14 cellular contexts compared by ENCODE assay signal in the genomic region with DNA sequence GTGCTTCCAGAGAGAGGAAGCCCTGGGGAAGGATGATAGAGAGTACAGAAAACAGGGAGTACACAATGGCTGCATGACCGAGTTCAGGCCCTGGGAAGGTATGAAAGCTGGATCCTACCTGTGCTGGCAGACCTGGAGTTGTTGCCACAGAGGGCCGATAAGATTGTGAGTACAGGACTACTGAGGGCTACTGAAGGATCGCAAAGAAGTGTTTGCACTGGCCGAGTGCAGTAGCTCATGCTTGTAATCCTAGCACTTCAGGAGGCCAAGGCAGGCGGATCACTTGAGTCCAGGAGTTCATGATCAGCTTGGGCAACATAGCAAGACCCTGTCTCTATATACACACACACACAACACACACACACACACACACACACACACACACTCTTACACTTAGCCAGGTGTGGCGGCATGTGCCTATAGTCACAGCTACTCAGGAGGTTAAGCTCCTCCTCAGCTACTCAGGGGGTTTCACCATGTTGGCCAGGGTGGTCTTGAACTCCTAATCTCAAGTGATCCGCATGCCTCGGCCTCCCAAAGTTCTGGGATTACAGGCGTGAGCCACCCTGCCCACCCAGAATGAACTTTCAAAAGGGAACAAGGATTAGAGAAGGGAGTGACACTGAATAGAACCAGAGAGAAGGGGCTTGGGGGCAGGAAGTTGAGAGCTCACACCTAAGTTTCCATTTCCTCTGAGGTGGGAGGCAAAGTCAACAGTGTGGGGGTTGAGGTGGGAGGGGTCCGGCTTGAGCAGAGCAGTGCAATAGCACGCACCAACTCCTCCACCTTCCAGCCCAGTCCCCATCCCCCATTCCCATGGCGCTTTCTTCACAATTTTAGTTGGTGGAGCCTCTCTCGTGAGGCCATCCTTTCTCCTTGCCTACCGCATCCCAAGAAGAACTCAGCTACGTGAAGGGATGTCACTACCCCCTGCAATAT. TPM values are rescaled to one million over a fixed set of nuclear protein-coding genes. Genes with fewer than 3 reads are reported as not detected.
DNase-seq lines count a peak whose midpoint lies in the region; ATAC-seq and FAIRE-seq lines count a peak whose summit lies in the region.
"Had no signal": no experiment of that assay in that cellular context is flagged by ENCODE, and none has a peak within 500 bp of the region (broad histone marks: within the 10 kb centered on the region; RNA-seq: fewer than 3 reads in every experiment).

No MANE protein-coding gene starts in this region.

- no peak overlapping the region for H3K4ac ChIP-seq in neuronal stem cell (ENCODE audit: low read length)

- peaks cover 9 to 11% of the 10 kb centered on the region in 2 donors for H3K36me3 ChIP-seq in neuronal stem cell (replicated peaks in 1 of 2; ENCODE audit: control insufficient read depth in 2 of 2, insufficient read depth in 2 of 2, low read length in 2 of 2)
- H3K36me3 ChIP-seq in small intestine (ENCODE audit: control insufficient read depth in 2 of 2, insufficient read depth in 2 of 2, low read length in 2 of 2), result no peaks in the 10 kb centered on the region
- H3K36me3 ChIP-seq: uterus had no signal

- CTCF ChIA-PET in activated CD8-positive, alpha-beta T cell treated with anti-CD3 and anti-CD28 coated beads, Interleukin-2, amount 10 ng/mL, durations not matched to agents 7 days and 5 days (lab: Charles Lee), result interaction anchor here (0.6 to 2.1 kb wide), 8 partner anchors 10 to 92 kb away, joined by 3 to 16 read pairs (median 5); a partner anchor contains a TSS

- no peak overlapping the region for H4K8ac ChIP-seq in neuronal stem cell (ENCODE audit: low read depth, low read length)

- H3K4me3 Mint-ChIP-seq in activated CD8-positive, alpha-beta T cell treated with anti-CD3 and anti-CD28 coated beads, Interleukin-2, amount 10 ng/mL, durations not matched to agents 7 days and 5 days, result peak overlapping the region; percentile 44
- H3K4me3 Mint-ChIP-seq: T-helper 17 cell had no signal

- H4K91ac ChIP-seq in neuronal stem cell (ENCODE audit: low read depth, low read length, poor library complexity), result no peak overlapping the region

- H3K9me3 ChIP-seq in neuronal stem cell (replicated peaks in 1 of 2; ENCODE audit: control insufficient read depth in 2 of 2, insufficient read depth in 1 of 2, low read depth in 1 of 2, low read length in 2 of 2), result peaks cover 0 to 3% of the 10 kb centered on the region in 2 donors
- H3K9me3 ChIP-seq in small intestine (ENCODE audit: control insufficient read depth, low read depth), result no peaks in the 10 kb centered on the region
- H3K9me3 ChIP-seq: uterus had no signal

- peak overlapping the region; percentile 91 for H3K27ac Mint-ChIP-seq in activated CD8-positive, alpha-beta T cell treated with anti-CD3 and anti-CD28 coated beads, Interleukin-2, amount 10 ng/mL, durations not matched to agents 7 days and 5 days
- H3K27ac Mint-ChIP-seq: T-helper 17 cell had no signal

- no peaks in the 10 kb centered on the region for H3K9me3 Mint-ChIP-seq in activated CD8-positive, alpha-beta T cell treated with anti-CD3 and anti-CD28 coated beads, Interleukin-2, amount 10 ng/mL, durations not matched to agents 7 days and 5 days (ENCODE audit: insufficient read depth)

- no peak overlapping the region for H3K14ac ChIP-seq in neuronal stem cell (ENCODE audit: low read length)

- no CpG with 5 or more reads among the region's 15 CpGs for WGBS in neuronal stem cell (ENCODE audit: extremely low coverage in 2 of 2, insufficient read length in 2 of 2, insufficient replicate concordance in 1 of 2), 2 donors
- 83 to 94% (median 91%) methylated on average over 14 to 15 of the region's 15 CpGs for WGBS in small intestine, 3 donors

- no peak overlapping the region for H2AK5ac ChIP-seq in neuronal stem cell (ENCODE audit: low read depth, low read length)

- peak; percentile 63 for DNase-seq in activated CD8-positive, alpha-beta T cell treated with anti-CD3 and anti-CD28 coated beads, Interleukin-2, amount 10 ng/mL, durations not matched to agents 7 days and 5 days
- DNase-seq in neuronal stem cell (ENCODE audit: low spot score) (no peak), mucosa of gallbladder (ENCODE audit: low spot score) (no peak), small intestine (no peak), inferior parietal cortex (ENCODE audit: extremely low spot score) (no peak)
- DNase-seq in central memory CD4-positive, alpha-beta T cell, result no peak
- DNase-seq: NCI-H524 treated with DMSO at 0.1 percent for 48 hours, T-helper 17 cell, uterus had no signal

- peak overlapping the region; percentile 12 for H3K9ac ChIP-seq in neuronal stem cell (ENCODE audit: low read depth, low read length, poor library complexity)

- no peak overlapping the region for H2AFZ ChIP-seq in neuronal stem cell (ENCODE audit: low read length)

- peaks cover 33% of the 10 kb centered on the region for H3K4me1 Mint-ChIP-seq in activated CD8-positive, alpha-beta T cell treated with anti-CD3 and anti-CD28 coated beads, Interleukin-2, amount 10 ng/mL, durations not matched to agents 7 days and 5 days (ENCODE audit: low read depth)

- H3K27ac ChIP-seq in neuronal stem cell (replicated peaks; ENCODE audit: low read length), result no peak overlapping the region
- peak overlapping the region in 1 of 2 donors; percentile 66 for H3K27ac ChIP-seq in small intestine (ENCODE audit: low read depth in 1 of 2, low read length in 1 of 2)
- H3K27ac ChIP-seq: uterus had no signal

- H2BK5ac ChIP-seq in neuronal stem cell (ENCODE audit: low read length), result no peak overlapping the region

- peak; percentile 40 for ATAC-seq in GM21423 (IDR thresholded peaks at IDR 0.05; ENCODE audit: unreplicated experiment)
- peak; percentile 57 for ATAC-seq in activated CD8-positive, alpha-beta T cell treated with anti-CD3 and anti-CD28 coated beads, Interleukin-2, amount 10 ng/mL, durations not matched to agents 7 days and 5 days
- ATAC-seq: T-helper 17 cell had no signal

- no peaks in the 10 kb centered on the region for H3K27me3 Mint-ChIP-seq in activated CD8-positive, alpha-beta T cell treated with anti-CD3 and anti-CD28 coated beads, Interleukin-2, amount 10 ng/mL, durations not matched to agents 7 days and 5 days (ENCODE audit: low read depth)
- H3K27me3 Mint-ChIP-seq: T-helper 17 cell had no signal

- H3K79me1 ChIP-seq in neuronal stem cell (ENCODE audit: low read depth, low read length), result no peaks in the 10 kb centered on the region

- H3K36me3 Mint-ChIP-seq in activated CD8-positive, alpha-beta T cell treated with anti-CD3 and anti-CD28 coated beads, Interleukin-2, amount 10 ng/mL, durations not matched to agents 7 days and 5 days (ENCODE audit: low read depth), result peaks cover 5% of the 10 kb centered on the region

- H3K4me3 ChIP-seq in GM08714 (ENCODE audit: low read length), result peak overlapping the region; percentile 12; the same call in 1 of the 2 replicates
- H3K4me3 ChIP-seq in neuronal stem cell (ENCODE audit: low read length in 2 of 2), result no peak overlapping the region
- H3K4me3 ChIP-seq in small intestine (ENCODE audit: low read depth in 1 of 2, low read length in 2 of 2), result no peak overlapping the region
- H3K4me3 ChIP-seq: uterus had no signal

- H3K4me1 ChIP-seq in neuronal stem cell (ENCODE audit: control insufficient read depth in 2 of 2, insufficient read depth in 1 of 2, low read depth in 1 of 2, low read length in 2 of 2) (no peaks in the 10 kb centered on the region), small intestine (ENCODE audit: control insufficient read depth in 2 of 2, insufficient read depth in 1 of 2, low read depth in 1 of 2, low read length in 1 of 2) (peaks cover 0 to 2% of the 10 kb centered on the region in 2 donors)
- H3K4me1 ChIP-seq: uterus had no signal

- no peak overlapping the region for H2BK15ac ChIP-seq in neuronal stem cell (ENCODE audit: low read length)

- no peak overlapping the region for H2BK12ac ChIP-seq in neuronal stem cell (ENCODE audit: low read length)

- H3K23ac ChIP-seq in neuronal stem cell (ENCODE audit: low read depth, low read length, poor library complexity), result no peak overlapping the region

- H3K18ac ChIP-seq in neuronal stem cell (ENCODE audit: low read length), result no peak overlapping the region

- POLR2A ChIA-PET in activated CD8-positive, alpha-beta T cell treated with anti-CD3 and anti-CD28 coated beads, Interleukin-2, amount 10 ng/mL, durations not matched to agents 7 days and 5 days (lab: Charles Lee), result interaction anchor here (0.6 to 1.6 kb wide), 5 partner anchors 11 to 212 kb away, joined by 3 to 7 read pairs (median 3); no protein-coding TSS in a partner anchor

- no peak overlapping the region for H2BK120ac ChIP-seq in neuronal stem cell (ENCODE audit: low read depth, low read length)

- no peaks in the 10 kb centered on the region for H3K27me3 ChIP-seq in neuronal stem cell (ENCODE audit: control insufficient read depth in 3 of 3, insufficient read depth in 3 of 3, low read depth in 1 of 3, low read length in 3 of 3)
- no peaks in the 10 kb centered on the region for H3K27me3 ChIP-seq in small intestine (ENCODE audit: control insufficient read depth in 2 of 2, insufficient read depth in 2 of 2, low read length in 2 of 2)
- H3K27me3 ChIP-seq: uterus had no signal

- FAIRE-seq in small intestine (lab: Jason Lieb, UNC), result no peak
- FAIRE-seq: D721Med had no signal

- H3K4me2 ChIP-seq in neuronal stem cell (ENCODE audit: insufficient read depth, low read length, poor library complexity, severe bottlenecking), result no peak overlapping the region

RNA-seq across cellular contexts. Expression of a gene that starts 7.5 kb away (rescaled TPM):
- total RNA-seq in activated CD8-positive, alpha-beta T cell treated with anti-CD3 and anti-CD28 coated beads, Interleukin-2, amount 10 ng/mL, durations not matched to agents 7 days and 5 days, result not detected
- polyA plus RNA-seq in neuronal stem cell (2013, experiment 1 of 2), result not detected
- polyA plus RNA-seq in neuronal stem cell (2013, experiment 2 of 2), result not detected
- 4.9 TPM for total RNA-seq in mucosa of gallbladder
- polyA plus RNA-seq in small intestine, result 1 to 10 TPM in 2 of 3 donors, under 1 TPM in 1; 0.22 to 4.4 (median 2.2) TPM
- total RNA-seq: LHCN-M2 had no signal
- polyA plus RNA-seq: neural cell had no signal

RNA-seq across cellular contexts. Expression of a gene that starts 35.5 kb away (rescaled TPM):
- total RNA-seq in activated CD8-positive, alpha-beta T cell treated with anti-CD3 and anti-CD28 coated beads, Interleukin-2, amount 10 ng/mL, durations not matched to agents 7 days and 5 days, result 10 to 100 TPM; 11.8 to 12.7 TPM
- polyA plus RNA-seq in neuronal stem cell (2013, experiment 1 of 2), result 5.1 TPM
- 5.8 TPM for polyA plus RNA-seq in neuronal stem cell (2013, experiment 2 of 2)
- total RNA-seq in mucosa of gallbladder, result 9.2 TPM
- polyA plus RNA-seq in small intestine, result 1 to 10 TPM in 1 of 3 donors, under 1 TPM in 2; 0.22 to 1.6 (median 0.27) TPM

RNA-seq across cellular contexts. Expression of a gene that starts 54.9 kb away (rescaled TPM):
- total RNA-seq in activated CD8-positive, alpha-beta T cell treated with anti-CD3 and anti-CD28 coated beads, Interleukin-2, amount 10 ng/mL, durations not matched to agents 7 days and 5 days, result 10 to 100 TPM; 37.5 to 37.8 TPM
- 38.8 TPM for polyA plus RNA-seq in neuronal stem cell (2013, experiment 1 of 2)
- 37.9 TPM for polyA plus RNA-seq in neuronal stem cell (2013, experiment 2 of 2)
- total RNA-seq in mucosa of gallbladder, result 35.9 TPM
- 10 to 100 TPM; 14.5 to 16.2 (median 15.8) TPM for polyA plus RNA-seq in small intestine
